ENCODE assay signal across 17 cellular contexts in genomic region chr3:103218793-103219192, GRCh38.
DNase-seq lines count a peak whose midpoint lies in the region; ATAC-seq, FAIRE-seq and TF ChIP-seq lines count a peak whose summit lies in the region.
"Had no signal": no experiment of that assay in that cellular context is flagged by ENCODE, and none has a peak within 500 bp of the region (broad histone marks: within the 10 kb centered on the region; RNA-seq: fewer than 3 reads in every experiment).

No MANE protein-coding gene starts in this region.

- no peak overlapping the region for H3K4me3 Mint-ChIP-seq in activated T-cell treated with anti-CD3 and anti-CD28 coated beads, Interleukin-2, amount 50 U/mL, for 24 hours
- H3K4me3 Mint-ChIP-seq: IgD-negative memory B cell had no signal

- ATAC-seq in GM19351 (IDR thresholded peaks at IDR 0.05; ENCODE audit: unreplicated experiment) (peak; percentile 26), HG02852 (IDR thresholded peaks at IDR 0.05; ENCODE audit: unreplicated experiment) (peak; percentile 13), SK-N-SH treated with all-trans-retinoic acid at 6 μM for 48 hours (no peak)

- FAIRE-seq in urothelium cell line (lab: Jason Lieb, UNC) = no peak
- FAIRE-seq: colon had no signal

- H3K27me3 Mint-ChIP-seq in activated T-cell treated with anti-CD3 and anti-CD28 coated beads, Interleukin-2, amount 50 U/mL, for 24 hours = no peaks in the 10 kb centered on the region
- H3K27me3 Mint-ChIP-seq: IgD-negative memory B cell had no signal

- peak; percentile 59 for DNase-seq in HT1080 (ENCODE audit: low read depth)
- DNase-seq in renal cortical epithelial cell (ENCODE audit: low read depth) = peak; percentile 16
- DNase-seq in LoVo (ENCODE audit: low spot score) = no peak
- DNase-seq in activated T-cell treated with anti-CD3 and anti-CD28 coated beads, Interleukin-2, amount 50 U/mL, for 24 hours = no peak
- no peak for DNase-seq in urothelium cell line (ENCODE audit: low spot score)
- DNase-seq: mesendoderm; NCI-H1694; NCI-H774; SHP77 treated with DMSO at 0.1 percent for 48 hours; stimulated activated CD4-positive, alpha-beta T cell treated with anti-CD3 and anti-CD28 coated beads, Interleukin-12 subunit alpha, Interleukin-12 subunit beta, amount 100 ng/mL, for 4 hours; transverse colon had no signal

- H3K9me3 Mint-ChIP-seq in activated T-cell treated with anti-CD3 and anti-CD28 coated beads, Interleukin-2, amount 50 U/mL, for 24 hours = no peaks in the 10 kb centered on the region
- H3K9me3 Mint-ChIP-seq: IgD-negative memory B cell had no signal

- H3K36me3 Mint-ChIP-seq in activated T-cell treated with anti-CD3 and anti-CD28 coated beads, Interleukin-2, amount 50 U/mL, for 24 hours (ENCODE audit: low read depth) = no peaks in the 10 kb centered on the region
- H3K36me3 Mint-ChIP-seq: activated naive CD4-positive, alpha-beta T cell treated with anti-CD3 and anti-CD28 coated beads, Interleukin-2, amount 50 U/mL, for 72 hours; IgD-negative memory B cell had no signal

- H3K27ac Mint-ChIP-seq in activated T-cell treated with anti-CD3 and anti-CD28 coated beads, Interleukin-2, amount 50 U/mL, for 24 hours = no peak overlapping the region
- H3K27ac Mint-ChIP-seq: activated naive CD4-positive, alpha-beta T cell treated with anti-CD3 and anti-CD28 coated beads, Interleukin-2, amount 50 U/mL, for 72 hours; IgD-negative memory B cell had no signal

- H3K4me1 Mint-ChIP-seq in activated T-cell treated with anti-CD3 and anti-CD28 coated beads, Interleukin-2, amount 50 U/mL, for 24 hours (ENCODE audit: low read depth) = no peaks in the 10 kb centered on the region
- H3K4me1 Mint-ChIP-seq: IgD-negative memory B cell had no signal

TF ChIP-seq in SK-N-SH treated with all-trans-retinoic acid at 6 μM for 48 hours, 23 proteins besides CTCF, POLR2A, EP300 and RAD21:
- TF ChIP-seq CSRNP3 (CRISPR knock-in tag; IDR thresholded peaks at IDR 0.05) (no peak), ZFP3 (CRISPR knock-in tag; IDR thresholded peaks at IDR 0.05) (no peak), ZNF70 (CRISPR knock-in tag; IDR thresholded peaks at IDR 0.05) (no peak), TOX (CRISPR knock-in tag; IDR thresholded peaks at IDR 0.05; ENCODE audit: borderline replicate concordance) (no peak)

Comparison
In these comparisons a context has a peak if more than half of its experiments do, and no peak if none do; other contexts are left out.
1. DNase-seq: peak in HT1080 (single experiment) and renal cortical epithelial cell (single experiment); none in LoVo (single experiment), activated T-cell treated with anti-CD3 and anti-CD28 coated beads, Interleukin-2, amount 50 U/mL, for 24 hours (single experiment) and urothelium cell line (single experiment).